Comparison of ENCODE assay signal across 1 cellular context in the genomic region with DNA sequence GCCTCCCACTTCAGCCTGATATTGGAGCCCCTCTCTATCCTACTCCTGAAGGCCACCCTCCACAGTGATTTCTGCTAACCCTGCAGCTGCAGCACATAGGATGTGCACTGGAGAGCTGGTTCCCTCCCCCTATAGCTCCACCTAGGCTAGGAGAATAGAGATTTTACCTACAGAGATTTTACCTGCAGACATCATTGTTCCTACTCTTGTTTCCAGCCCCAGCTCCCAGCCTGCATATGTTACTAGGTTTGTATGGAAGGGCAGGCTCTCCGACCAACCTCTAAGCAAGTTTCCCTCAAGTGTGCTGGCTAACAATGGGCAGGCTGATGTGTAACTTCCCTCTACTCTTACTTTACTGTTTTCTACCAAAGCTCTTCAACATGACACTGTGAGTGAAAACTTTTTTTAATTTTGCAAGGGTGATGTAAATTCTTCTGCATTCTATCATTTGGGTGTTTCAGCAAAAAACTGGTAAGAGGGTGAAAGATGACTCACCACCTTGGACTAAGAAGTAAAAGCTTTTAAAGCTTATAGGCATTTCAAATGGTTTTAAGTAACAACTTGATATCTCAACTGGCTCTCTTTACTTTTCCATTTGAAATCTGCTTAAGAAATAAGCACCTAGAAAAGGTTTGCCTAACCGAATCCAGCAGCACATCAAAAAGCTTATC.
TF ChIP-seq lines count a peak whose summit lies in the region.

No MANE protein-coding gene starts in this region.

TF ChIP-seq in H1, 55 proteins besides CTCF, POLR2A, EP300 and RAD21:
- TF ChIP-seq FOSL1 (IDR thresholded peaks at IDR 0.05; ENCODE audit: insufficient read depth, low read depth, low read length) = no peak
- TF ChIP-seq TAF1 (IDR thresholded peaks at IDR 0.05; ENCODE audit: low read depth, low read length) = no peak
- TF ChIP-seq SP4 (IDR thresholded peaks at IDR 0.05; ENCODE audit: low read length) = no peak
- TF ChIP-seq HDAC6 (IDR thresholded peaks at IDR 0.05; ENCODE audit: low read depth, low read length) = no peak
- TF ChIP-seq YY1 (IDR thresholded peaks at IDR 0.05; ENCODE audit: low read depth, low read length) = no peak
- no peak for TF ChIP-seq GABPA (IDR thresholded peaks at IDR 0.05; ENCODE audit: borderline replicate concordance, insufficient read depth, low read length)
- no peak for TF ChIP-seq SIRT6 (IDR thresholded peaks at IDR 0.05; ENCODE audit: low read length)
- TF ChIP-seq, protein P1, sequence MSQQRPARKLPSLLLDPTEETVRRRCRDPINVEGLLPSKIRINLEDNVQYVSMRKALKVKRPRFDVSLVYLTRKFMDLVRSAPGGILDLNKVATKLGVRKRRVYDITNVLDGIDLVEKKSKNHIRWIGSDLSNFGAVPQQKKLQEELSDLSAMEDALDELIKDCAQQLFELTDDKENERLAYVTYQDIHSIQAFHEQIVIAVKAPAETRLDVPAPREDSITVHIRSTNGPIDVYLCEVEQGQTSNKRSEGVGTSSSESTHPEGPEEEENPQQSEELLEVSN (IDR thresholded peaks at IDR 0.05) = no peak
